16 cellular contexts compared by ENCODE assay signal in genomic region chr11:44797886-44798683, GRCh38.
DNase-seq lines count a peak whose midpoint lies in the region; TF ChIP-seq lines count a peak whose summit lies in the region.
"Had no signal": no experiment of that assay in that cellular context is flagged by ENCODE, and none has a peak within 500 bp of the region (broad histone marks: within the 10 kb centered on the region; RNA-seq: fewer than 3 reads in every experiment).

No MANE protein-coding gene starts in this region.

- DNase-seq in cardiac muscle cell (ENCODE audit: low read depth in 1 of 2, low spot score in 1 of 2) = peak in 1 of 2 donors; percentile 41
- no peak for DNase-seq in right atrium auricular region (ENCODE audit: low spot score)
- DNase-seq in fibroblast of villous mesenchyme (ENCODE audit: low read depth) = peak; percentile 87
- no peak for DNase-seq in GM19240 (ENCODE audit: insufficient read length, low spot score)
- no peak for DNase-seq in SW480 (ENCODE audit: low spot score)
- no peak for DNase-seq in T1000 (lab: John Stamatoyannopoulos, UW)
- DNase-seq in NOMO-1 treated with DMSO at 0.1 percent for 48 hours (lab: John Stamatoyannopoulos, UW; ENCODE audit: unreplicated experiment) = no peak
- DNase-seq: activated CD4-positive, alpha-beta memory T cell treated with anti-CD3 and anti-CD28 coated beads for 36 hours; CD8-positive, alpha-beta memory T cell; EL; left colon; naive thymus-derived CD8-positive, alpha-beta T cell; right lobe of liver had no signal

- H3K9me3 ChIP-seq in cardiac muscle cell (ENCODE audit: low read depth) (no peaks in the 10 kb centered on the region), right atrium auricular region (no peaks in the 10 kb centered on the region), mucosa of rectum (ENCODE audit: control insufficient read depth in 2 of 2, low read length in 2 of 2) (no peaks in the 10 kb centered on the region)
- H3K9me3 ChIP-seq: A549, ascending aorta, right lobe of liver had no signal

- H3K27ac ChIP-seq in cardiac muscle cell (peak overlapping the region; percentile 50), right atrium auricular region (no peak overlapping the region), mucosa of rectum (ENCODE audit: low read depth in 2 of 2, low read length in 2 of 2) (peak overlapping the region; percentile 7 to 13)
- H3K27ac ChIP-seq: A549, right lobe of liver had no signal

- H3K9ac ChIP-seq in mucosa of rectum (ENCODE audit: low read depth in 1 of 2, low read length in 2 of 2) = no peak overlapping the region

- peaks cover 38% of the 10 kb centered on the region for H3K4me1 ChIP-seq in cardiac muscle cell (ENCODE audit: low read depth)
- peaks cover 0 to 51% of the 10 kb centered on the region in 2 donors for H3K4me1 ChIP-seq in right atrium auricular region
- no peaks in the 10 kb centered on the region for H3K4me1 ChIP-seq in mucosa of rectum (ENCODE audit: control insufficient read depth in 2 of 2, insufficient read depth in 2 of 2, low read length in 2 of 2)
- H3K4me1 ChIP-seq: A549, right lobe of liver had no signal

- no peaks in the 10 kb centered on the region for H3K27me3 ChIP-seq in cardiac muscle cell
- no peaks in the 10 kb centered on the region for H3K27me3 ChIP-seq in right atrium auricular region
- no peaks in the 10 kb centered on the region for H3K27me3 ChIP-seq in mucosa of rectum (ENCODE audit: control insufficient read depth in 2 of 2, insufficient read depth in 2 of 2, low read length in 2 of 2)
- H3K27me3 ChIP-seq: ascending aorta, right lobe of liver had no signal

- no peak overlapping the region for H3K4me3 ChIP-seq in cardiac muscle cell
- no peak overlapping the region for H3K4me3 ChIP-seq in right atrium auricular region
- H3K4me3 ChIP-seq in fibroblast of villous mesenchyme (ENCODE audit: low read depth, low read length) = no peak overlapping the region
- H3K4me3 ChIP-seq in mucosa of rectum (ENCODE audit: low read length in 2 of 2) = no peak overlapping the region
- H3K4me3 ChIP-seq: A549, ascending aorta, right lobe of liver had no signal

- TF ChIP-seq CTCF in cardiac muscle cell (IDR thresholded peaks at IDR 0.05; ENCODE audit: low read depth, low read length) (no peak), right atrium auricular region (IDR thresholded peaks at IDR 0.05) (no peak), fibroblast of villous mesenchyme (IDR thresholded peaks at IDR 0.05; ENCODE audit: insufficient read depth, low read depth, low read length) (no peak)

- no peaks in the 10 kb centered on the region for H3K36me3 ChIP-seq in cardiac muscle cell
- H3K36me3 ChIP-seq in right atrium auricular region = no peaks in the 10 kb centered on the region
- H3K36me3 ChIP-seq in mucosa of rectum (ENCODE audit: control insufficient read depth in 2 of 2, insufficient read depth in 2 of 2, low read length in 2 of 2) = no peaks in the 10 kb centered on the region
- H3K36me3 ChIP-seq: ascending aorta, right lobe of liver had no signal

Comparison
In these comparisons a context has a peak if more than half of its experiments do, and no peak if none do; other contexts are left out.
1. H3K27ac ChIP-seq: peak in cardiac muscle cell (single experiment) and mucosa of rectum (2 of 2); none in right atrium auricular region (0 of 2).